In the genomic region with DNA sequence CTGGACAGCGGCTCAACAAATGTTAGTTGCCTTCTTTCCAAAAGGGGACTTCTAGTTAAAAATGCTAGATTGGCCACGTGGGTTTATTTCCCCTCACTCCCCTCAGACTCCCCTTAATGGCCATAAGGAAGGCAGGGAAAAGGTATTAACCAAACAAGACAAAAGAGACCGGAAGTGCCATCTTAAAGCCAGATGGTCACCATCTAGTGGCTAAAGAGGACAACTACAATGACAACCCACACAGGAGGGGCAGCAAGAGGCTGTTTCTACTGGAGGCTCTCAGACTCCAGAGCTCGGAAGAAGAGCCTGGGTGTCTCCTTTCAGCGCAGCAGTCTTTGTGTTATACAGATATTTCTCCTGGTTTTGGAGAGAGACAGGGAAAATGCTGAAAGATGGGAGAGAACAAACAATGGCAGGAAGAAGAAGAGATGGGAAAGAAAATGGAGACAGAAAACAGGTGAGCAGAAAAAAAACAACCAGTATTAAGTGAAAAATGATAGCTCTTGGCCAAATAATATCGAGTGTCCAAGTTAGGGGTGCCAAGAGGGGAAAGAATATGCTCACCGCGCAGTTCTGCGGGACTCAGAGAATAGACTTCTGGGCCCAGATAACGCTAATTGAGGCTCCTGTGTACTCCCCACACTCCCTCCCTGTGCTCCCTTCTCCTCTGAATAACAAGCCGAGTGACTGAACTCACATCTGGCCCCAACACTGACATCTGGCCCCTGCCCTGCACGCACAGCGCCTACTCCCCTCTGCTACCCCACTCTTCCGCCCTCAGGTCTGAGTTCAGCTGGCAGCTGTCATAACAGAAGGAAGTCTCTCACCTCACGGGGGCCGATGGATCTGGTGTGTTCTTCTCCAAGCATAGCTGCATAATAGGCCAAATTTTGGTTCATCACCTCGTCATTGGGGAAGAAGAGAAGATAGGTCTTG, we compare ENCODE assay signal across 8 cellular contexts. TPM values are rescaled to one million over a fixed set of nuclear protein-coding genes. Genes with fewer than 3 reads are reported as not detected.
A peak's percentile ranks its signal among the peaks of the same experiment; 100 is the strongest.
DNase-seq lines count a peak whose midpoint lies in the region; ATAC-seq and TF ChIP-seq lines count a peak whose summit lies in the region.

No MANE protein-coding gene starts in this region.

- no peak for DNase-seq in activated CD4-positive, alpha-beta T cell treated with anti-CD3 and anti-CD28 coated beads for 36 hours
- DNase-seq in activated CD4-positive, alpha-beta T cell treated with anti-CD3 and anti-CD28 coated beads, Interleukin-2, amount 50 U/mL, for 48 hours = no peak
- DNase-seq in MM.1S (peak; percentile 67), SHP77 (lab: John Stamatoyannopoulos, UW) (peak; percentile 66 to 78), erythroblast (lab: John Stamatoyannopoulos, UW) (peak; percentile 75 to 78)

- no peak overlapping the region for H3K4me3 Mint-ChIP-seq in activated CD4-positive, alpha-beta T cell treated with anti-CD3 and anti-CD28 coated beads for 36 hours

- H3K27ac Mint-ChIP-seq in activated CD4-positive, alpha-beta T cell treated with anti-CD3 and anti-CD28 coated beads for 36 hours = no peak overlapping the region

- H3K4me1 Mint-ChIP-seq in activated CD4-positive, alpha-beta T cell treated with anti-CD3 and anti-CD28 coated beads for 36 hours = peaks cover under 1% of the 10 kb centered on the region

- H3K4me2 ChIP-seq in MM.1S (ENCODE audit: low read depth, low read length) (no peak overlapping the region), neural cell (ENCODE audit: low read length) (no peak overlapping the region)

- H4K20me1 ChIP-seq in MM.1S (ENCODE audit: insufficient read depth, low read length) = no peaks in the 10 kb centered on the region
- no peaks in the 10 kb centered on the region for H4K20me1 ChIP-seq in neural cell (ENCODE audit: insufficient read depth)

- no peak for TF ChIP-seq EP300 in neural cell (conservative IDR thresholded peaks at IDR 0.05; ENCODE audit: poor library complexity, severe bottlenecking)

- peak; percentile 39 for ATAC-seq in activated CD4-positive, alpha-beta T cell treated with anti-CD3 and anti-CD28 coated beads for 36 hours
- no peak for ATAC-seq in GM18520 (IDR thresholded peaks at IDR 0.05; ENCODE audit: unreplicated experiment)
- no peak for ATAC-seq in HG02588 (IDR thresholded peaks at IDR 0.05; ENCODE audit: unreplicated experiment)

- no peaks in the 10 kb centered on the region for H3K4me1 ChIP-seq in MM.1S (ENCODE audit: low read length)

- intact Hi-C loops in activated CD4-positive, alpha-beta T cell treated with anti-CD3 and anti-CD28 coated beads for 36 hours (cut with DNase I, micrococcal nuclease) = no loop called here

- TF ChIP-seq CTCF in MM.1S (IDR thresholded peaks at IDR 0.05; ENCODE audit: low read length) (peak; percentile 75), neural cell (IDR thresholded peaks at IDR 0.05; ENCODE audit: poor library complexity, severe bottlenecking) (peak; percentile 67)

- no peak overlapping the region for H3K9ac ChIP-seq in MM.1S (ENCODE audit: low read length)
- no peak overlapping the region for H3K9ac ChIP-seq in neural cell (ENCODE audit: low read length)

- H3K36me3 ChIP-seq in MM.1S (replicated peaks; ENCODE audit: insufficient read depth, low read length) (no peaks in the 10 kb centered on the region), neural cell (ENCODE audit: insufficient read depth, low read length) (peaks cover 12% of the 10 kb centered on the region)

- CTCF ChIA-PET in activated CD4-positive, alpha-beta T cell treated with anti-CD3 and anti-CD28 coated beads for 36 hours (lab: Charles Lee) = interaction anchor here (0.6 to 3.6 kb wide), 7 partner anchors 10 to 797 kb away, joined by 3 to 20 read pairs (median 3); a partner anchor contains a TSS

- H3K27ac ChIP-seq in MM.1S (ENCODE audit: low read length) (no peak overlapping the region), neural cell (ENCODE audit: low read length) (no peak overlapping the region)

- no peaks in the 10 kb centered on the region for H3K27me3 Mint-ChIP-seq in activated CD4-positive, alpha-beta T cell treated with anti-CD3 and anti-CD28 coated beads for 36 hours

- H3K79me2 ChIP-seq in MM.1S (ENCODE audit: low read length) (no peaks in the 10 kb centered on the region), neural cell (replicated peaks; ENCODE audit: insufficient read depth, low read length) (no peaks in the 10 kb centered on the region)

- H3K27me3 ChIP-seq in MM.1S (replicated peaks; ENCODE audit: insufficient read depth, low read length) (no peaks in the 10 kb centered on the region), neural cell (ENCODE audit: insufficient read depth, low read depth, low read length) (no peaks in the 10 kb centered on the region)

- no peaks in the 10 kb centered on the region for H3K9me3 Mint-ChIP-seq in activated CD4-positive, alpha-beta T cell treated with anti-CD3 and anti-CD28 coated beads for 36 hours (ENCODE audit: low read depth)

- peak; percentile 50 for TF ChIP-seq RAD21 in neural cell (conservative IDR thresholded peaks at IDR 0.05)

- POLR2A ChIA-PET in activated CD4-positive, alpha-beta T cell treated with anti-CD3 and anti-CD28 coated beads for 36 hours (lab: Charles Lee) = no interaction called here

- peaks cover 46% of the 10 kb centered on the region for H3K36me3 Mint-ChIP-seq in activated CD4-positive, alpha-beta T cell treated with anti-CD3 and anti-CD28 coated beads for 36 hours (ENCODE audit: low read depth)

- H3K9me3 ChIP-seq in MM.1S (replicated peaks; ENCODE audit: insufficient read depth, low read length) = no peaks in the 10 kb centered on the region
- peaks cover under 1% of the 10 kb centered on the region for H3K9me3 ChIP-seq in neural cell (ENCODE audit: low read length)

- H3K9me2 ChIP-seq in MM.1S (replicated peaks; ENCODE audit: insufficient read depth, low read length) (no peaks in the 10 kb centered on the region), neural cell (ENCODE audit: insufficient read depth, low read length) (no peaks in the 10 kb centered on the region)

- H3K4me3 ChIP-seq in MM.1S (ENCODE audit: low read length) = no peak overlapping the region
- H3K4me3 ChIP-seq in neural cell (ENCODE audit: low read length) = no peak overlapping the region

- H2AFZ ChIP-seq in MM.1S (ENCODE audit: low read length) (peak overlapping the region; percentile 29; the same call in 1 of the 2 replicates), neural cell (ENCODE audit: low read depth, low read length) (no peak overlapping the region)

- TF ChIP-seq POLR2A in erythroblast (IDR thresholded peaks at IDR 0.05; ENCODE audit: low read length) = no peak

- H3F3A ChIP-seq in MM.1S (ENCODE audit: insufficient read depth, low read length) (no peaks in the 10 kb centered on the region), neural cell (ENCODE audit: insufficient read depth, low read length, poor library complexity, severe bottlenecking) (no peaks in the 10 kb centered on the region)

TF ChIP-seq in neural cell, 6 proteins besides CTCF, POLR2A, EP300 and RAD21:
- peak; percentile 69 for TF ChIP-seq SMC3 (conservative IDR thresholded peaks at IDR 0.05; ENCODE audit: poor library complexity)
- TF ChIP-seq TAF1 (IDR thresholded peaks at IDR 0.05; ENCODE audit: low read depth) = no peak

RNA-seq across cellular contexts. Expression of a gene that starts 9.6 kb away (rescaled TPM):
- total RNA-seq in activated CD4-positive, alpha-beta T cell treated with anti-CD3 and anti-CD28 coated beads for 36 hours = 10 to 100 TPM; 24.3 to 28.8 TPM
- polyA plus RNA-seq in neural cell = 32.4 and 47.6 TPM in 2 replicates
- polyA minus RNA-seq in neural cell = 23.5 and 25.6 TPM in 2 replicates

RNA-seq across cellular contexts. Expression of a gene that starts 9.8 kb away (rescaled TPM):
- 1 to 10 TPM; 4.0 to 8.0 TPM for total RNA-seq in activated CD4-positive, alpha-beta T cell treated with anti-CD3 and anti-CD28 coated beads for 36 hours
- 10.2 and 26.7 TPM in 2 replicates for polyA plus RNA-seq in neural cell
- polyA minus RNA-seq in neural cell = 17.4 and 23.6 TPM in 2 replicates

RNA-seq across cellular contexts. Expression of a gene that starts 17.2 kb away (rescaled TPM):
- not detected for total RNA-seq in activated CD4-positive, alpha-beta T cell treated with anti-CD3 and anti-CD28 coated beads for 36 hours
- not detected in 2 replicates for polyA plus RNA-seq in neural cell
- polyA minus RNA-seq in neural cell = not detected in 2 replicates

RNA-seq across cellular contexts. Expression of a gene that starts 27.6 kb away (rescaled TPM):
- under 1 TPM; 0.19 to 0.48 TPM for total RNA-seq in activated CD4-positive, alpha-beta T cell treated with anti-CD3 and anti-CD28 coated beads for 36 hours
- polyA plus RNA-seq in neural cell = 1.1 and 1.9 TPM in 2 replicates
- polyA minus RNA-seq in neural cell = 1.6 and 1.7 TPM in 2 replicates

RNA-seq across cellular contexts. Expression of a gene that starts 59.7 kb away (rescaled TPM):
- 1 to 10 TPM; 4.5 to 6.4 TPM for total RNA-seq in activated CD4-positive, alpha-beta T cell treated with anti-CD3 and anti-CD28 coated beads for 36 hours
- 10.2 and 10.6 TPM in 2 replicates for polyA plus RNA-seq in neural cell
- 10.7 and 12.4 TPM in 2 replicates for polyA minus RNA-seq in neural cell

Comparison
In these comparisons a context has a peak if more than half of its experiments do, and no peak if none do; other contexts are left out.
1. DNase-seq: peak in MM.1S (single experiment), SHP77 (2 of 2) and erythroblast (2 of 2); none in activated CD4-positive, alpha-beta T cell treated with anti-CD3 and anti-CD28 coated beads for 36 hours (single experiment) and activated CD4-positive, alpha-beta T cell treated with anti-CD3 and anti-CD28 coated beads, Interleukin-2, amount 50 U/mL, for 48 hours (0 of 2).